Comparison of ENCODE assay signal across 8 cellular contexts in genomic region chr15:83067638-83067962, GRCh38. TPM values are rescaled to one million over a fixed set of nuclear protein-coding genes. Genes with fewer than 3 reads are reported as not detected.
DNase-seq lines count a peak whose midpoint lies in the region; ATAC-seq, FAIRE-seq and TF ChIP-seq lines count a peak whose summit lies in the region.

No MANE protein-coding gene starts in this region.

- CTCF ChIA-PET in K562 (lab: Yijun Ruan, JAX; ENCODE audit: low intra/inter-chr PET ratio) = no interaction called here

- H3K36me3 ChIP-seq in K562 (ENCODE audit: control insufficient read depth, insufficient read depth, low read length) (peaks cover 26% of the 10 kb centered on the region), lung (ENCODE audit: control insufficient read depth in 2 of 2, insufficient read depth in 2 of 2, low read length in 2 of 2) (peaks cover 0 to 2% of the 10 kb centered on the region in 2 donors), tibial artery (no peaks in the 10 kb centered on the region)

- 71% methylated on average over 11 of the region's 12 CpGs for WGBS in K562 (ENCODE audit: insufficient coverage, low coverage, missing lambda C conversion rate)
- WGBS in lung, 2 donors = 55 to 68% methylated on average over 12 of the region's 12 CpGs

- H3K27me3 ChIP-seq in K562 (ENCODE audit: control insufficient read depth in 2 of 2, insufficient read depth in 2 of 2, low read length in 2 of 2) (no peaks in the 10 kb centered on the region), lung (ENCODE audit: control insufficient read depth, insufficient read depth) (no peaks in the 10 kb centered on the region), tibial artery (no peaks in the 10 kb centered on the region)

- no peaks in the 10 kb centered on the region for H3K9me1 ChIP-seq in K562 (ENCODE audit: control insufficient read depth, insufficient read depth, low read length)

- H3K4me3 Mint-ChIP-seq in activated T-cell treated with anti-CD3 and anti-CD28 coated beads, Interleukin-2, amount 50 U/mL, for 72 hours = peak overlapping the region in 1 of 2 donors; percentile 71

- no peak for TF ChIP-seq CTCF in K562 (IDR thresholded peaks at IDR 0.05 in 2 of 3, conservative IDR thresholded peaks at IDR 0.05 in 1 of 3; ENCODE audit: insufficient read depth in 2 of 3, low read depth in 1 of 3, low read length in 3 of 3)
- no peak for TF ChIP-seq CTCF in lung (IDR thresholded peaks at IDR 0.05; ENCODE audit: control extremely low read depth, extremely low read depth)
- no peak for TF ChIP-seq CTCF in tibial artery (IDR thresholded peaks at IDR 0.05)

- peaks cover 13% of the 10 kb centered on the region in 2 donors for H3K36me3 Mint-ChIP-seq in activated T-cell treated with anti-CD3 and anti-CD28 coated beads, Interleukin-2, amount 50 U/mL, for 72 hours (ENCODE audit: insufficient read depth in 2 of 2)

- H3K4me1 ChIP-seq in K562 (replicated peaks in 1 of 2; ENCODE audit: control insufficient read depth in 2 of 2, insufficient read depth in 2 of 2, low read length in 2 of 2) = peaks cover 9 to 23% of the 10 kb centered on the region in 2 experiments
- H3K4me1 ChIP-seq in lung (ENCODE audit: control insufficient read depth in 2 of 2, insufficient read depth in 2 of 2, low read length in 2 of 2) = peaks cover 3 to 19% of the 10 kb centered on the region in 2 donors
- H3K4me1 ChIP-seq in tibial artery = peaks cover 0 to 44% (median 28%) of the 10 kb centered on the region in 4 donors

- in situ Hi-C loops in K562 (cut with MboI) = no loop called here

- no peaks in the 10 kb centered on the region for H3K27me3 Mint-ChIP-seq in activated T-cell treated with anti-CD3 and anti-CD28 coated beads, Interleukin-2, amount 50 U/mL, for 72 hours (ENCODE audit: low read depth)

- H3K9me3 ChIP-seq in K562 (replicated peaks; ENCODE audit: control insufficient read depth, insufficient read depth, low read depth, low read length) (peaks cover 7% of the 10 kb centered on the region; the same call in 1 of the 2 replicates), lung (ENCODE audit: control insufficient read depth in 2 of 2, insufficient read depth in 1 of 2, low read length in 1 of 2) (no peaks in the 10 kb centered on the region), tibial artery (peaks cover 0 to 3% (median 0%) of the 10 kb centered on the region in 3 donors)

- peak overlapping the region; percentile 94 for H2AFZ ChIP-seq in K562 (ENCODE audit: low read depth, low read length)

- H4K20me1 ChIP-seq in K562 (replicated peaks; ENCODE audit: control insufficient read depth, insufficient read depth, low read length) = peaks cover 21% of the 10 kb centered on the region; the same call in 1 of the 2 replicates

- H3K4me2 ChIP-seq in K562 (ENCODE audit: insufficient read depth, low read length) = peak overlapping the region; percentile 91

- no peak for DNase-seq in activated T-cell treated with anti-CD3 and anti-CD28 coated beads, Interleukin-2, amount 50 U/mL, for 72 hours
- no peak for DNase-seq in activated T-cell treated with anti-CD3 and anti-CD28 coated beads, Interleukin-2, amount 50 U/mL, for 1 hour
- no peak for DNase-seq in K562 (ENCODE audit: extremely low read depth in 1 of 4, low spot score in 3 of 4)
- DNase-seq in lung (ENCODE audit: low spot score) = no peak
- DNase-seq in tibial artery = no peak
- DNase-seq in left lobe of liver (ENCODE audit: low spot score) = no peak

- H3K4me3 ChIP-seq in K562 (peak overlapping the region; percentile 90), lung (no peak overlapping the region), tibial artery (peak overlapping the region; percentile 67 to 97)

- H3K27ac ChIP-seq in K562 (ENCODE audit: extremely low read depth, low read depth, low read length) (peak overlapping the region; percentile 92), lung (ENCODE audit: low read depth in 1 of 2, low read length in 1 of 2) (peak overlapping the region; percentile 94 to 96), tibial artery (peak overlapping the region; percentile 85 to 97)

- no peak for FAIRE-seq in K562 (lab: Jason Lieb, UNC)

- H3K27ac Mint-ChIP-seq in activated T-cell treated with anti-CD3 and anti-CD28 coated beads, Interleukin-2, amount 50 U/mL, for 72 hours = peak overlapping the region; percentile 67

- peaks cover 45% of the 10 kb centered on the region for H3K79me2 ChIP-seq in K562 (ENCODE audit: control insufficient read depth, insufficient read depth, low read length)

- H3K9ac ChIP-seq in K562 (ENCODE audit: insufficient read depth in 1 of 2, low read depth in 2 of 2, low read length in 2 of 2) = peak overlapping the region; percentile 93 to 99

- peaks cover 15% of the 10 kb centered on the region for H3K4me1 Mint-ChIP-seq in activated T-cell treated with anti-CD3 and anti-CD28 coated beads, Interleukin-2, amount 50 U/mL, for 72 hours (ENCODE audit: low read depth)

- intact Hi-C loops in K562 (cut with micrococcal nuclease) (loop anchor here (2.0 to 5.0 kb wide), 3 partner anchors 41 to 140 kb away; partner anchors contain the start of genes C15orf40 and HDGFL3), tibial artery (cut with DNase I; ENCODE audit: low total_unique reads) (no loop called here)

- BruUV-seq in K562 (replicated peaks; lab: Mats Ljungman, UMichigan) = TSS peak; percentile 83

- no peak for TF ChIP-seq POLR2A in K562 (conservative IDR thresholded peaks at IDR 0.05)

- no peak for TF ChIP-seq EP300 in K562 (IDR thresholded peaks at IDR 0.05; ENCODE audit: low read length)

- no peak for TF ChIP-seq RAD21 in K562 (CRISPR knock-in tag; conservative IDR thresholded peaks at IDR 0.05 in 1 of 2, IDR thresholded peaks at IDR 0.05 in 1 of 2)

- peaks cover 3 to 8% of the 10 kb centered on the region in 2 donors for H3K9me3 Mint-ChIP-seq in activated T-cell treated with anti-CD3 and anti-CD28 coated beads, Interleukin-2, amount 50 U/mL, for 72 hours

- ATAC-seq in activated T-cell treated with anti-CD3 and anti-CD28 coated beads, Interleukin-2, amount 50 U/mL, for 72 hours (replicated peaks in 1 of 2) = no peak
- ATAC-seq in K562 = no peak
- ATAC-seq in lung (ENCODE audit: insufficient read depth, low FRiP score) = no peak
- ATAC-seq in HG03045 (IDR thresholded peaks at IDR 0.05; ENCODE audit: unreplicated experiment) = no peak
- no peak for ATAC-seq in left lobe of liver
- ATAC-seq in GM18517 (IDR thresholded peaks at IDR 0.05; ENCODE audit: unreplicated experiment) = no peak

- POLR2A ChIA-PET in K562 (lab: Yijun Ruan, JAX) = interaction anchor here (0.6 to 2.1 kb wide), 9 partner anchors 10 to 145 kb away, joined by 3 to 15 read pairs (median 5); no protein-coding TSS in a partner anchor

RNA-seq across cellular contexts. Expression of gene BTBD1, which starts 0.5 kb away (rescaled TPM):
- total RNA-seq in activated T-cell treated with anti-CD3 and anti-CD28 coated beads, Interleukin-2, amount 50 U/mL, for 72 hours = 10 to 100 TPM; 65.0 to 65.7 TPM
- total RNA-seq in K562 (2011; cell fraction: chromatin; rRNA removed; ENCODE audit: low replicate concordance) = 36.3 and 67.9 TPM in 2 replicates
- total RNA-seq in K562 (2011; cell fraction: nucleolus; rRNA removed) = 28.7 and 30.3 TPM in 2 replicates
- total RNA-seq in K562 (2011; cell fraction: nucleoplasm; rRNA removed) = 50.4 and 78.1 TPM in 2 replicates
- total RNA-seq in K562 (2014; rRNA removed) = 89.1 and 90.4 TPM in 2 replicates
- total RNA-seq in K562 (2014; rRNA removed; fragmentation: Illumina TruSeq; extraction: Trizol) = 97.6 and 107 TPM in 2 replicates
- 87.4 and 93.4 TPM in 2 replicates for total RNA-seq in K562 (2015; rRNA removed; fragmentation: Illumina TruSeq; extraction: Trizol)
- 75.8 and 77.3 TPM in 2 replicates for total RNA-seq in K562 (2021)
- 91.7 and 106 TPM in 2 replicates for polyA plus RNA-seq in K562 (2011; rRNA removed)
- polyA plus RNA-seq in K562 (2011; cell fraction: cytosol; rRNA removed) = 42.8 and 47.8 TPM in 2 replicates
- polyA plus RNA-seq in K562 (2011; cell fraction: nucleus; rRNA removed) = 32.2 and 50.2 TPM in 2 replicates
- polyA plus RNA-seq in K562 (2012) = 58.8 and 59.6 TPM in 2 replicates
- 89.5 and 94.1 TPM in 2 replicates for polyA plus RNA-seq in K562 (2014; fragmentation: Illumina TruSeq; extraction: Trizol)
- polyA plus RNA-seq in K562 (2014; fragmentation: Nextera tagmentation; extraction: Ambion mirVana) = 10 to 100 TPM; 19.4 to 27.2 TPM
- polyA plus RNA-seq in K562 (2014; rRNA removed) = 73.6 and 74.9 TPM in 2 replicates
- 134 and 142 TPM in 2 replicates for polyA minus RNA-seq in K562 (2011; rRNA and poly(A)+ RNA removed)
- polyA minus RNA-seq in K562 (2011; cell fraction: cytosol; rRNA and poly(A)+ RNA removed) = 66.7 and 84.5 TPM in 2 replicates
- 32.2 and 51.5 TPM in 2 replicates for polyA minus RNA-seq in K562 (2011; cell fraction: nucleus; rRNA and poly(A)+ RNA removed)
- total RNA-seq in lung = 10 to 100 TPM; 45.7 to 71.0 TPM
- polyA plus RNA-seq in lung = 10 to 100 TPM; 10.7 to 28.2 TPM
- 17.8 TPM for total RNA-seq in left lobe of liver

RNA-seq across cellular contexts. Expression of gene TM6SF1, which starts 39.8 kb away (rescaled TPM):
- 10 to 100 TPM; 25.1 to 31.8 TPM for total RNA-seq in activated T-cell treated with anti-CD3 and anti-CD28 coated beads, Interleukin-2, amount 50 U/mL, for 72 hours
- 3.2 and 5.4 TPM in 2 replicates for total RNA-seq in K562 (2011; cell fraction: chromatin; rRNA removed; ENCODE audit: low replicate concordance)
- total RNA-seq in K562 (2011; cell fraction: nucleolus; rRNA removed) = 2.3 and 3.0 TPM in 2 replicates
- total RNA-seq in K562 (2011; cell fraction: nucleoplasm; rRNA removed) = 1.7 and 2.9 TPM in 2 replicates
- total RNA-seq in K562 (2014; rRNA removed) = 1.8 and 3.3 TPM in 2 replicates
- total RNA-seq in K562 (2014; rRNA removed; fragmentation: Illumina TruSeq; extraction: Trizol) = 4.4 and 4.6 TPM in 2 replicates
- 1.1 and 1.3 TPM in 2 replicates for total RNA-seq in K562 (2015; rRNA removed; fragmentation: Illumina TruSeq; extraction: Trizol)
- 2.7 and 4.1 TPM in 2 replicates for total RNA-seq in K562 (2021)
- 1.0 and 6.1 TPM in 2 replicates for polyA plus RNA-seq in K562 (2011; rRNA removed)
- polyA plus RNA-seq in K562 (2011; cell fraction: cytosol; rRNA removed) = 0.34 and 2.9 TPM in 2 replicates
- 1.5 and 9.2 TPM in 2 replicates for polyA plus RNA-seq in K562 (2011; cell fraction: nucleus; rRNA removed)
- 2.7 and 34.9 TPM in 2 replicates for polyA plus RNA-seq in K562 (2012)
- polyA plus RNA-seq in K562 (2014; fragmentation: Illumina TruSeq; extraction: Trizol) = 3.5 and 4.4 TPM in 2 replicates
- polyA plus RNA-seq in K562 (2014; fragmentation: Nextera tagmentation; extraction: Ambion mirVana) = 1 to 10 TPM; 5.2 to 5.6 TPM
- 2.9 and 4.5 TPM in 2 replicates for polyA plus RNA-seq in K562 (2014; rRNA removed)
- 0.35 and 2.2 TPM in 2 replicates for polyA minus RNA-seq in K562 (2011; rRNA and poly(A)+ RNA removed)
- 1.0 TPM in 1 of 2 replicates, not detected in the other for polyA minus RNA-seq in K562 (2011; cell fraction: cytosol; rRNA and poly(A)+ RNA removed)
- polyA minus RNA-seq in K562 (2011; cell fraction: nucleus; rRNA and poly(A)+ RNA removed) = 0.54 and 4.1 TPM in 2 replicates
- total RNA-seq in lung = 10 to 100 TPM in 1 of 2 donors, 1 to 10 TPM in 1; 4.3 to 15.8 TPM
- 10 to 100 TPM; 11.8 to 15.6 TPM for polyA plus RNA-seq in lung
- total RNA-seq in left lobe of liver = 0.81 TPM

RNA-seq across cellular contexts. Expression of gene C15orf40, which starts 56.2 kb away (rescaled TPM):
- 10 to 100 TPM; 31.5 to 40.8 TPM for total RNA-seq in activated T-cell treated with anti-CD3 and anti-CD28 coated beads, Interleukin-2, amount 50 U/mL, for 72 hours
- 46.2 and 54.6 TPM in 2 replicates for total RNA-seq in K562 (2011; cell fraction: chromatin; rRNA removed; ENCODE audit: low replicate concordance)
- 35.3 and 48.2 TPM in 2 replicates for total RNA-seq in K562 (2011; cell fraction: nucleolus; rRNA removed)
- 49.2 and 71.3 TPM in 2 replicates for total RNA-seq in K562 (2011; cell fraction: nucleoplasm; rRNA removed)
- total RNA-seq in K562 (2014; rRNA removed) (15.9 and 18.4 TPM in 2 replicates), K562 (2014; rRNA removed; fragmentation: Illumina TruSeq; extraction: Trizol) (30.3 and 33.7 TPM in 2 replicates), K562 (2015; rRNA removed; fragmentation: Illumina TruSeq; extraction: Trizol) (13.6 and 22.1 TPM in 2 replicates), K562 (2021) (22.9 and 27.0 TPM in 2 replicates), lung (10 to 100 TPM; 20.5 to 23.0 TPM), left lobe of liver (11.0 TPM)
- polyA plus RNA-seq in K562 (2011; rRNA removed) (21.4 and 27.0 TPM in 2 replicates), K562 (2014; fragmentation: Illumina TruSeq; extraction: Trizol) (23.2 and 33.9 TPM in 2 replicates), K562 (2014; fragmentation: Nextera tagmentation; extraction: Ambion mirVana) (10 to 100 TPM; 49.9 to 52.0 TPM), K562 (2014; rRNA removed) (21.8 and 29.6 TPM in 2 replicates), lung (10 to 100 TPM; 16.7 to 26.1 TPM)
- 13.7 and 19.6 TPM in 2 replicates for polyA plus RNA-seq in K562 (2011; cell fraction: cytosol; rRNA removed)
- polyA plus RNA-seq in K562 (2011; cell fraction: nucleus; rRNA removed) = 18.6 and 24.1 TPM in 2 replicates
- polyA plus RNA-seq in K562 (2012) = 28.6 and 37.1 TPM in 2 replicates
- 13.9 and 15.5 TPM in 2 replicates for polyA minus RNA-seq in K562 (2011; rRNA and poly(A)+ RNA removed)
- 4.8 and 6.3 TPM in 2 replicates for polyA minus RNA-seq in K562 (2011; cell fraction: cytosol; rRNA and poly(A)+ RNA removed)
- 25.8 and 31.9 TPM in 2 replicates for polyA minus RNA-seq in K562 (2011; cell fraction: nucleus; rRNA and poly(A)+ RNA removed)
